In the genomic region with DNA sequence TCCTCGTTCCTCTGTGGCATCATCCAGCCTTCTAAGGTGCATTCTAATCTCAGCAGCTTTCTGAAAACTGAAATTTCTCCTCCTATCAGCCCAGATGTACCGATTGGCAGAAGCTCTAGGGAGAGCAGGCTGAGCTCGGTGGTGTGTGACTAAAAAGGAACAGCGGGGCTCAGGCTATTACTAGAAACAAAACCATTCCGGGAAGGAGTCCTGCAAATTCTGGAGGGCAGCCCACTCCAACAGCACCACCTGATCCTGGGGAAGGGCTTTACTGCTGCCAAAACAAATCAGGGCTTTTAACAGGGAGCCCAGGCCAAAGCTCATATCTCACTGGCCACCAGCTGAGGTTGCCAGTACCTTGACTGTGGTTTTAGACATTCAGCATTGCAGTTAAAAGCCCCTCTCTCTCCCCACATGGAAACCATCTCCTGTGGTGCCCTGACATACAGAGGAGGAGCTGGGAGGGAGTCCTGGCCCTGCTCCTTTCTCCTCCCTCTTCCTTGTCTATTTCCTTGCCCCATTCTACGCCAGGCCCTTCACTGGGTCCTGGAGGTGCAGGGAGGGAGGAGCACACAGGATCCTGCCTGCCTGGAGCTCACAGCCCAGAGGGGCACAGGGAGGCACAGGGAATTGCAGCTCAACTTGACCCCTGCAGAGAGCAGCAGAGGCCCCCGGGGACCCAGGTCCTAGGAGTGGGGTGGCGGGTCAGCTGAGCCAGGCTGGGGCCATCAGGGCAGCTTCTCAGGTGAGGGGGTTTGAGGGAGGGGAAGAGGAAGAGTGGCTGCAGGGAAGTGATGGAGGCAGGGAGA, we compare ENCODE assay signal across 8 cellular contexts. TPM values are rescaled to one million over a fixed set of nuclear protein-coding genes. Genes with fewer than 3 reads are reported as not detected.
DNase-seq lines count a peak whose midpoint lies in the region; ATAC-seq and TF ChIP-seq lines count a peak whose summit lies in the region.

No MANE protein-coding gene starts in this region.

- no peaks in the 10 kb centered on the region for H3K27me3 Mint-ChIP-seq in Caco-2 (ENCODE audit: insufficient read depth, unreplicated experiment)

- H3K36me3 ChIP-seq in PC-9 (ENCODE audit: low read depth), result no peaks in the 10 kb centered on the region
- H3K36me3 ChIP-seq in mucosa of rectum (ENCODE audit: control insufficient read depth in 2 of 2, insufficient read depth in 2 of 2, low read length in 2 of 2), result no peaks in the 10 kb centered on the region
- H3K36me3 ChIP-seq in Caco-2 (ENCODE audit: control insufficient read depth, insufficient read depth, low read length), result no peaks in the 10 kb centered on the region

- DNase-seq in G401 (ENCODE audit: low spot score), result peak; percentile 99
- peak in 1 of 2 experiments; percentile 17 for DNase-seq in PC-9
- DNase-seq in dorsolateral prefrontal cortex, result peak in 9 of 10 donors; percentile 62 to 94 (median 75)
- peak; percentile 88 for DNase-seq in ureter (ENCODE audit: low spot score)
- DNase-seq in Caco-2, result no peak
- no peak for DNase-seq in NCI-H1105 (lab: John Stamatoyannopoulos, UW)

- POLR2A ChIA-PET in PC-9 (lab: Charles Lee; ENCODE audit: unreplicated experiment) (interaction anchor here (0.6 to 1.3 kb wide), 3 partner anchors 14 to 27 kb away, joined by 3 to 6 read pairs (median 5); no protein-coding TSS in a partner anchor), Caco-2 (lab: Charles Lee) (no interaction called here)

- H4K20me1 ChIP-seq in PC-9 (ENCODE audit: insufficient read depth), result no peaks in the 10 kb centered on the region

- BruUV-seq in PC-9 (replicated peaks; lab: Mats Ljungman, UMichigan) (no TSS peak), Caco-2 (replicated peaks; lab: Mats Ljungman, UMichigan) (no TSS peak)

- no peaks in the 10 kb centered on the region for H3K36me3 Mint-ChIP-seq in Caco-2 (ENCODE audit: insufficient read depth, unreplicated experiment)

- H3K9ac ChIP-seq in mucosa of rectum (ENCODE audit: low read depth in 1 of 2, low read length in 2 of 2), result peak overlapping the region; percentile 69 to 79

- in situ Hi-C loops in G401 (cut with HindIII; ENCODE audit: low sequenced_read_pairs), result no loop called here

- CTCF ChIA-PET in PC-9 (lab: Charles Lee) (interaction anchor here (1.1 kb wide), 1 partner anchor 58 kb away, joined by 6 read pairs; no protein-coding TSS in a partner anchor), Caco-2 (lab: Charles Lee) (no interaction called here)

- H3F3A ChIP-seq in PC-9 (ENCODE audit: insufficient read depth, low read depth), result no peaks in the 10 kb centered on the region; the same call in 1 of the 2 replicates

- H3K9me3 ChIP-seq in PC-9 (ENCODE audit: insufficient read depth, low read depth) (no peaks in the 10 kb centered on the region), mucosa of rectum (ENCODE audit: control insufficient read depth in 2 of 2, low read length in 2 of 2) (no peaks in the 10 kb centered on the region), Caco-2 (no peaks in the 10 kb centered on the region)

- H3K27me3 ChIP-seq in PC-9 (ENCODE audit: insufficient read depth, low read depth) (no peaks in the 10 kb centered on the region), dorsolateral prefrontal cortex (no peaks in the 10 kb centered on the region), mucosa of rectum (ENCODE audit: control insufficient read depth in 2 of 2, insufficient read depth in 2 of 2, low read length in 2 of 2) (no peaks in the 10 kb centered on the region), Caco-2 (replicated peaks; ENCODE audit: control insufficient read depth, insufficient read depth, low read length) (no peaks in the 10 kb centered on the region)

- H3K4me2 ChIP-seq in PC-9, result peak overlapping the region; percentile 61; the same call in 1 of the 2 replicates

- no peak for ATAC-seq in HG02642 (IDR thresholded peaks at IDR 0.05; ENCODE audit: poor library complexity, unreplicated experiment)

- H3K9me2 ChIP-seq in PC-9 (ENCODE audit: insufficient read depth), result no peaks in the 10 kb centered on the region

- no peak overlapping the region for H3K4me3 Mint-ChIP-seq in Caco-2 (ENCODE audit: unreplicated experiment)

- H3K4me3 ChIP-seq in PC-9 (no peak overlapping the region), dorsolateral prefrontal cortex (peak overlapping the region; percentile 30 to 70 (median 52)), mucosa of rectum (ENCODE audit: low read length in 2 of 2) (peak overlapping the region; percentile 81 to 85), Caco-2 (ENCODE audit: low read depth, low read length) (no peak overlapping the region)

- H3K27ac ChIP-seq in PC-9, result no peak overlapping the region
- peak overlapping the region; percentile 89 to 100 (median 98) for H3K27ac ChIP-seq in dorsolateral prefrontal cortex
- H3K27ac ChIP-seq in mucosa of rectum (ENCODE audit: low read depth in 2 of 2, low read length in 2 of 2), result peak overlapping the region; percentile 75 to 85

- intact Hi-C loops in PC-9 (cut with micrococcal nuclease; ENCODE audit: unreplicated experiment) (no loop called here), dorsolateral prefrontal cortex (cut with DNase I) (loop anchor here (2.0 to 5.0 kb wide), 3 partner anchors 27 to 75 kb away; partner anchors contain the start of gene PLAAT3 (in 1 of the 2)), Caco-2 (cut with micrococcal nuclease; ENCODE audit: unreplicated experiment) (no loop called here)

- no peaks in the 10 kb centered on the region for H3K9me3 Mint-ChIP-seq in Caco-2 (ENCODE audit: unreplicated experiment)

- H3K4me1 ChIP-seq in PC-9 (replicated peaks; ENCODE audit: insufficient read depth), result peaks cover 25% of the 10 kb centered on the region
- H3K4me1 ChIP-seq in mucosa of rectum (ENCODE audit: control insufficient read depth in 2 of 2, insufficient read depth in 2 of 2, low read length in 2 of 2), result peaks cover 13 to 33% of the 10 kb centered on the region in 2 donors
- H3K4me1 ChIP-seq in Caco-2, result peaks cover 28% of the 10 kb centered on the region

- H3K27ac Mint-ChIP-seq in Caco-2 (ENCODE audit: unreplicated experiment), result no peak overlapping the region

- H3K79me2 ChIP-seq in PC-9 (ENCODE audit: low read depth), result no peaks in the 10 kb centered on the region

- TF ChIP-seq CTCF in PC-9 (conservative IDR thresholded peaks at IDR 0.05) (no peak), dorsolateral prefrontal cortex (IDR thresholded peaks at IDR 0.05 in 54 of 56, conservative IDR thresholded peaks at IDR 0.05 in 2 of 56; ENCODE audit: low read depth in 1 of 56, partially characterized antibody in 56 of 56) (no peak), Caco-2 (IDR thresholded peaks at IDR 0.05; ENCODE audit: insufficient read depth in 1 of 2, low read depth in 1 of 2, low read length in 1 of 2, severe bottlenecking in 1 of 2, unreplicated experiment in 1 of 2) (no peak)

- no peak overlapping the region for H2AFZ ChIP-seq in PC-9

- H3K4me1 Mint-ChIP-seq in Caco-2 (ENCODE audit: low read depth, unreplicated experiment), result peaks cover 16% of the 10 kb centered on the region

RNA-seq across cellular contexts. Expression of gene PLAAT4, which starts 0.9 kb away (rescaled TPM):
- not detected in 2 replicates for total RNA-seq in G401 (2014; rRNA removed; shearing (Covaris generic))
- total RNA-seq in PC-9 (2021), result 64.6 and 99.9 TPM in 2 replicates
- total RNA-seq in dorsolateral prefrontal cortex, result 100 to 1,000 TPM in 2 of 120 experiments, 10 to 100 TPM in 118; 11.2 to 117 (median 25.4) TPM
- total RNA-seq in ureter, result 56.7 TPM
- total RNA-seq in Caco-2 (2022), result 1.2 TPM in 2 replicates

RNA-seq across cellular contexts. Expression of gene PLAAT2, which starts 25.7 kb away (rescaled TPM):
- total RNA-seq in G401 (2014; rRNA removed; shearing (Covaris generic)), result not detected in 2 replicates
- total RNA-seq in PC-9 (2021) (8.8 and 13.6 TPM in 2 replicates), dorsolateral prefrontal cortex (1 to 10 TPM in 9 of 120 experiments, under 1 TPM in 13, not detected in 98; 0.64 to 1.7 (median 0.90) TPM), ureter (1.1 TPM), Caco-2 (2022) (1.2 TPM in 1 of 2 replicates, not detected in the other)

RNA-seq across cellular contexts. Expression of gene LGALS12, which starts 31.6 kb away (rescaled TPM):
- total RNA-seq in G401 (2014; rRNA removed; shearing (Covaris generic)), result not detected in 2 replicates
- total RNA-seq in PC-9 (2021) (not detected in 2 replicates), dorsolateral prefrontal cortex (under 1 TPM in 16 of 120 experiments, not detected in 104; 0.23 to 0.60 (median 0.40) TPM), ureter (not detected), Caco-2 (2022) (not detected in 2 replicates)

RNA-seq across cellular contexts. Expression of gene PLAAT5, which starts 46.5 kb away (rescaled TPM):
- total RNA-seq in G401 (2014; rRNA removed; shearing (Covaris generic)), result not detected in 2 replicates
- total RNA-seq in PC-9 (2021) (not detected in 2 replicates), dorsolateral prefrontal cortex (10 to 100 TPM in 8 of 120 experiments, 1 to 10 TPM in 112; 1.7 to 13.3 (median 6.4) TPM), ureter (2.1 TPM), Caco-2 (2022) (1.2 and 2.3 TPM in 2 replicates)

Comparison
In these comparisons a context has a peak if more than half of its experiments do, and no peak if none do; other contexts are left out.
1. DNase-seq: peak in G401 (single experiment), dorsolateral prefrontal cortex (9 of 10) and ureter (single experiment); none in Caco-2 (0 of 2) and NCI-H1105 (single experiment).
2. H3K4me3 ChIP-seq: peak in dorsolateral prefrontal cortex (59 of 59) and mucosa of rectum (2 of 2); none in PC-9 (single experiment) and Caco-2 (single experiment).
3. intact Hi-C loops: an anchor here in dorsolateral prefrontal cortex (2.0 to 5.0 kb wide); none called in PC-9 and Caco-2.